8 cellular contexts compared by ENCODE assay signal in the genomic region with DNA sequence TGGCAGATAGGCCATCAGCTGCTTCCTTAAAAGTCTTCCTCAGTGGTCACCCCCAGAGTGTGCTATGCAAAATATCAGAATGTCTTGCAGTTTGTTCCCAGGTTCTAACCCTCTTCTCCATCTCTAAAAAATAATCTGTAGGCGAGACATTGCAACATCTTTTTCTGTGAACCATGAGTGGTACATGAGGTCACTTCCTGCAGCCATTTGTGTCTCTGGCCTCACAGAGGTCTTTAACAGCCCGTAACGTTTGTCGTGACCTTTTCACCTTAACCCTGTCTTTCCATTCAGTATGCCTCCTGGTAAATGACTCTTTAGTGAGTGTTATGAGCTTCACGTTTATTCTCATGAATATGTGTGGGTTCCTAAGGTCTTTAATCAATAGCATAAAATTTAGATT.
DNase-seq lines count a peak whose midpoint lies in the region; ATAC-seq and TF ChIP-seq lines count a peak whose summit lies in the region.

No MANE protein-coding gene starts in this region.

- H3K18ac ChIP-seq in mesendoderm (ENCODE audit: low read length): no peak overlapping the region

- H3K9me3 ChIP-seq in Panc1 (ENCODE audit: control insufficient read depth, insufficient read depth, low read depth, low read length): no peaks in the 10 kb centered on the region
- H3K9me3 ChIP-seq in mammary epithelial cell (replicated peaks; ENCODE audit: insufficient read depth, low read length): no peaks in the 10 kb centered on the region

- in situ Hi-C loops in Panc1 (cut with HindIII; ENCODE audit: low pct_unique_long_range_greater_than_20kb, low sequenced_read_pairs): no loop called here
- in situ Hi-C loops in mammary epithelial cell (cut with MboI; ENCODE audit: low sequenced_read_pairs in 2 of 2): no loop called here

- H3K36me3 ChIP-seq in Panc1 (ENCODE audit: control insufficient read depth, insufficient read depth, low read length) (0 out of 2 replicates have a peak, but pooled peaks cover 2% of the 10 kb centered on the region), mammary epithelial cell (ENCODE audit: insufficient read depth, low read length) (peaks cover 10% of the 10 kb centered on the region), mesendoderm (ENCODE audit: control insufficient read depth, insufficient read depth, low read length) (no peaks in the 10 kb centered on the region)

- H3K4me3 ChIP-seq in Panc1 (ENCODE audit: low read depth in 2 of 2, low read length in 2 of 2) (no peak overlapping the region), mammary epithelial cell (replicated peaks in 1 of 3; ENCODE audit: insufficient read depth in 1 of 3, low read depth in 2 of 3, low read length in 3 of 3) (no peak overlapping the region), mesendoderm (ENCODE audit: low read length) (no peak overlapping the region)

- no peak overlapping the region for H2BK120ac ChIP-seq in mesendoderm (ENCODE audit: low read depth, low read length)

- H3K27me3 ChIP-seq in Panc1 (ENCODE audit: control insufficient read depth, insufficient read depth, low read length) (no peaks in the 10 kb centered on the region), mammary epithelial cell (ENCODE audit: insufficient read depth, low read length) (no peaks in the 10 kb centered on the region), mesendoderm (ENCODE audit: insufficient read depth, low read length, poor library complexity) (no peaks in the 10 kb centered on the region)

- H3K56ac ChIP-seq in mesendoderm (ENCODE audit: low read length): no peak overlapping the region

- no peak overlapping the region for H2AFZ ChIP-seq in mammary epithelial cell (ENCODE audit: low read depth, low read length)

- no peak overlapping the region for H2BK15ac ChIP-seq in mesendoderm (replicated peaks; ENCODE audit: low read depth)

- H2AK5ac ChIP-seq in mesendoderm (ENCODE audit: low read length): no peak overlapping the region

- H3K4me2 ChIP-seq in mammary epithelial cell (ENCODE audit: insufficient read depth, low read depth, low read length) (no peak overlapping the region), mesendoderm (ENCODE audit: low read length) (no peak overlapping the region)

- no peak overlapping the region for H3K9ac ChIP-seq in mammary epithelial cell (ENCODE audit: insufficient read depth, low read length)
- no peak overlapping the region for H3K9ac ChIP-seq in mesendoderm (ENCODE audit: low read length)

- peak overlapping the region; percentile 65 for H4K8ac ChIP-seq in mesendoderm (ENCODE audit: low read depth, low read length)

- H3K79me1 ChIP-seq in mesendoderm (ENCODE audit: low read length): no peaks in the 10 kb centered on the region

- intact Hi-C loops in Panc1 (cut with micrococcal nuclease; ENCODE audit: unreplicated experiment): no loop called here
- intact Hi-C loops in mammary epithelial cell (cut with micrococcal nuclease): no loop called here

- ATAC-seq in Panc1 (peak; percentile 51; the same call in 1 of the 2 replicates), GM21619 (IDR thresholded peaks at IDR 0.05; ENCODE audit: unreplicated experiment) (no peak), GM21717 (IDR thresholded peaks at IDR 0.05; ENCODE audit: unreplicated experiment) (no peak)

- no peaks in the 10 kb centered on the region for H4K20me1 ChIP-seq in mammary epithelial cell (ENCODE audit: insufficient read depth, low read length)

- no peak overlapping the region for H2BK5ac ChIP-seq in mesendoderm (ENCODE audit: low read length)

- no peak overlapping the region for H3K4ac ChIP-seq in mesendoderm (ENCODE audit: low read depth, low read length)

- H3K4me1 ChIP-seq in Panc1 (ENCODE audit: control insufficient read depth, insufficient read depth, low read length): no peaks in the 10 kb centered on the region
- peaks cover 7% of the 10 kb centered on the region for H3K4me1 ChIP-seq in mammary epithelial cell (ENCODE audit: insufficient read depth, low read length)
- peaks cover 2% of the 10 kb centered on the region for H3K4me1 ChIP-seq in mesendoderm (ENCODE audit: control insufficient read depth, low read depth, low read length)

- peak; percentile 37 for DNase-seq in GM20000 (ENCODE audit: low spot score)
- peak; percentile 36 for DNase-seq in Panc1 (ENCODE audit: low read depth, low spot score)
- DNase-seq in mammary epithelial cell: peak; percentile 47
- peak; percentile 67 for DNase-seq in mesendoderm
- DNase-seq in foreskin melanocyte: no peak
- DNase-seq in RPMI8226: no peak

- TF ChIP-seq CTCF in GM20000 (IDR thresholded peaks at IDR 0.05; ENCODE audit: extremely low read depth, missing control alignments): no peak
- TF ChIP-seq CTCF in Panc1 (IDR thresholded peaks at IDR 0.05): no peak
- TF ChIP-seq CTCF in mammary epithelial cell (conservative IDR thresholded peaks at IDR 0.05 in 1 of 2, IDR thresholded peaks at IDR 0.05 in 1 of 2; ENCODE audit: extremely low read depth in 1 of 2, insufficient read depth in 1 of 2, low read depth in 1 of 2, low read length in 2 of 2): no peak

- no peak overlapping the region for H4K5ac ChIP-seq in mesendoderm (ENCODE audit: low read length)

- H3K79me2 ChIP-seq in mammary epithelial cell (ENCODE audit: insufficient read depth, low read length) (no peaks in the 10 kb centered on the region), mesendoderm (ENCODE audit: control insufficient read depth, insufficient read depth, low read length) (no peaks in the 10 kb centered on the region)

- dilution Hi-C loops in mammary epithelial cell (cut with HindIII; ENCODE audit: low sequenced_read_pairs): no loop called here

- CTCF ChIA-PET in Panc1 (lab: Charles Lee) (no interaction called here), mammary epithelial cell (lab: Charles Lee; ENCODE audit: low non-redundant PET) (no interaction called here)

- H3K27ac ChIP-seq in Panc1 (ENCODE audit: low read length): no peak overlapping the region
- peak overlapping the region; percentile 34 for H3K27ac ChIP-seq in mammary epithelial cell (ENCODE audit: insufficient read depth, low read depth, low read length)
- no peak overlapping the region for H3K27ac ChIP-seq in mesendoderm (ENCODE audit: low read depth, low read length)

- no peak overlapping the region for H3K23ac ChIP-seq in mesendoderm (ENCODE audit: low read length)

- BruUV-seq in Panc1 (replicated peaks; lab: Mats Ljungman, UMichigan) (no TSS peak), mammary epithelial cell (replicated peaks; lab: Mats Ljungman, UMichigan) (no TSS peak)

- WGBS in mammary epithelial cell (ENCODE audit: low coverage, missing lambda C conversion rate): 27% methylated on average over 5 of the region's 5 CpGs
- no CpG with 5 or more reads among the region's 5 CpGs for WGBS in mesendoderm (ENCODE audit: extremely low coverage, insufficient coverage, low lambda C conversion rate)

- POLR2A ChIA-PET in Panc1 (lab: Charles Lee): interaction anchor here (0.5 to 0.6 kb wide), 2 partner anchors 11 to 348 kb away, joined by 4 to 5 read pairs; no protein-coding TSS in a partner anchor

Comparison
In these comparisons a context has a peak if more than half of its experiments do, and no peak if none do; other contexts are left out.
1. DNase-seq: peak in GM20000 (single experiment), Panc1 (single experiment), mammary epithelial cell (single experiment) and mesendoderm (single experiment); none in foreskin melanocyte (single experiment) and RPMI8226 (single experiment).